Comparison of ENCODE assay signal across 1 cellular context in the genomic region with DNA sequence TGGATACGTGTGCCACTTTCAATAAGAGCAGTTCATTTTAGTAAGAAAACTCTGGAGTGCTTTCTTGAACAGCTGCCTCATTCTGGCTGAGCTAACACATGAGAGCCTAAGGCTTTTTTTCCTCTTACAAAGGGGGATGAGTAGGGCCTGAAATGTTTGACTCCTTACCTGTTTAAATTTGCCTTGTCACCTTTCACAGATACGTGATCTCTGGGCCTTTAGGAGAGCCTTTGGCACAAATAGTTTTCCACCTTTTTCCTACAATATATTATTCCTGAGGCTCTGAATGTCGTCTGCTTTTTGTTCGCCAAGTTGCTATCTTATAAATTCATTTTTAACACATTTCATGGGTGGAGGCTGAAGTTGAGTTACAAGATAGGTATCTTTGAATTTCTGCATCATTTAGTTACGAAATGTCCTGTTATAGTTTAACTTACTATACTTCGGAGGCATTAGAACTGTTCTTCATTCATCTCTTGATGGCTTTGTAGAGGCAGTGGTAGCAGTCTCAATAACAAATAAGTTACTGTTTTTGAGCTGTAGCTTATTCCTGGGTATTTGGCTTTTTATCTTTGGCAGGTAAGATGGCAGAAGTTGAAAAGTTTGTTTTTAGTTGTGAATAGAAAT.
TF ChIP-seq lines count a peak whose summit lies in the region.

No MANE protein-coding gene starts in this region.

TF ChIP-seq in GM23338, 12 proteins besides CTCF, POLR2A, EP300 and RAD21:
- no peak for TF ChIP-seq CREB1 (CRISPR knock-in tag; IDR thresholded peaks at IDR 0.05; ENCODE audit: low read depth)
- no peak for TF ChIP-seq EZH2 (IDR thresholded peaks at IDR 0.05; ENCODE audit: low read depth, unreplicated experiment)
- no peak for TF ChIP-seq JUNB (IDR thresholded peaks at IDR 0.05; ENCODE audit: unreplicated experiment)
- TF ChIP-seq, protein P1, sequence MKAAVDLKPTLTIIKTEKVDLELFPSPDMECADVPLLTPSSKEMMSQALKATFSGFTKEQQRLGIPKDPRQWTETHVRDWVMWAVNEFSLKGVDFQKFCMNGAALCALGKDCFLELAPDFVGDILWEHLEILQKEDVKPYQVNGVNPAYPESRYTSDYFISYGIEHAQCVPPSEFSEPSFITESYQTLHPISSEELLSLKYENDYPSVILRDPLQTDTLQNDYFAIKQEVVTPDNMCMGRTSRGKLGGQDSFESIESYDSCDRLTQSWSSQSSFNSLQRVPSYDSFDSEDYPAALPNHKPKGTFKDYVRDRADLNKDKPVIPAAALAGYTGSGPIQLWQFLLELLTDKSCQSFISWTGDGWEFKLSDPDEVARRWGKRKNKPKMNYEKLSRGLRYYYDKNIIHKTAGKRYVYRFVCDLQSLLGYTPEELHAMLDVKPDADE (IDR thresholded peaks at IDR 0.05): no peak
- no peak for TF ChIP-seq ZNF114 (CRISPR knock-in tag; IDR thresholded peaks at IDR 0.05)
- TF ChIP-seq EZH2phosphoT487 (IDR thresholded peaks at IDR 0.05; ENCODE audit: unreplicated experiment): no peak
- no peak for TF ChIP-seq ZNF462 (CRISPR knock-in tag; IDR thresholded peaks at IDR 0.05)
- TF ChIP-seq STAT1 (IDR thresholded peaks at IDR 0.05; ENCODE audit: unreplicated experiment): no peak
